20 cellular contexts compared by ENCODE assay signal in the genomic region with DNA sequence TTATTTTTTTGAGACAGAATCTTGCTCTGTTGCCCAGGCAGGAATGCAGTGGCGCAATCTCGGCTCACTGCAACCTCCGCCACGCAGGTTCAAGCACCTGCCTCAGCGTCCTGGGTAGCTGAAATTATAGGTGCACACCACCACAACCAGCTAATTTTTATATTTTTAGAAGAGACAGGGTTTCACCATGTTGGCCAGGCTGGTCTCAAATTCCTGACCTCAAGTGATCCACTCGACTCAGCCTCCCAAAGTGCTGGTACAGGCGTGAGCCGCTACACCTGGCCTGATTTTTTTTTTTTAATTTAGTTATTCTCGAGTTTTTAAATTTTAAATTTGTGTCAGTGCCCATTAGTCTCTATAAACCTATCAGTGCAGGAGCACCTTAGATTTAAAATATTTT.
"Had no signal": no experiment of that assay in that cellular context is flagged by ENCODE, and none has a peak within 500 bp of the region (broad histone marks: within the 10 kb centered on the region; RNA-seq: fewer than 3 reads in every experiment).

No MANE protein-coding gene starts in this region.

- FAIRE-seq: endometrium, frontal cortex, islet of Langerhans had no signal

- H3K36me3 ChIP-seq: colonic mucosa had no signal

- H3K27ac ChIP-seq: colonic mucosa, esophagus muscularis mucosa, heart right ventricle, left lung, lower lobe of right lung had no signal

- DNase-seq: colonic mucosa; cortex of kidney; effector CD8-positive, alpha-beta T cell; effector memory CD8-positive, alpha-beta T cell; endodermal cell; glutamatergic neuron; head of caudate nucleus; heart right ventricle; hippocampal formation; left cardiac atrium; left lung; left ventricle myocardium superior; lower lobe of right lung; mesenchymal stem cell; mucosa of descending colon had no signal

- H3K9me3 ChIP-seq: colonic mucosa, esophagus muscularis mucosa, heart right ventricle, left lung, lower lobe of right lung, mucosa of descending colon had no signal

- H3K4me3 ChIP-seq: colonic mucosa, esophagus muscularis mucosa, heart right ventricle, left lung, lower lobe of right lung, mucosa of descending colon had no signal

- H3K4me1 ChIP-seq: colonic mucosa, esophagus muscularis mucosa, heart right ventricle, left lung, lower lobe of right lung had no signal

- H3K27me3 ChIP-seq: colonic mucosa, esophagus muscularis mucosa, foreskin keratinocyte, heart right ventricle, left lung had no signal

- ATAC-seq: effector memory CD8-positive, alpha-beta T cell; foreskin keratinocyte; heart right ventricle; left cardiac atrium; left lung; left ventricle myocardium superior; lower lobe of right lung had no signal
